Comparison of ENCODE assay signal across 22 cellular contexts in genomic region chr4:46254788-46255187, GRCh38.
A peak's percentile ranks its signal among the peaks of the same experiment; 100 is the strongest.
DNase-seq lines count a peak whose midpoint lies in the region; ATAC-seq and TF ChIP-seq lines count a peak whose summit lies in the region.
"Had no signal": no experiment of that assay in that cellular context is flagged by ENCODE, and none has a peak within 500 bp of the region (broad histone marks: within the 10 kb centered on the region; RNA-seq: fewer than 3 reads in every experiment).

No MANE protein-coding gene starts in this region.

- H3K27me3 Mint-ChIP-seq in activated CD4-positive, alpha-beta T cell treated with anti-CD3 and anti-CD28 coated beads, Interleukin-2, amount 10 ng/mL, durations not matched to agents 24 days and 14 days, result no peaks in the 10 kb centered on the region
- H3K27me3 Mint-ChIP-seq: CD4-positive, alpha-beta T cell had no signal

- no peak overlapping the region for H3K4me3 Mint-ChIP-seq in activated CD4-positive, alpha-beta T cell treated with anti-CD3 and anti-CD28 coated beads, Interleukin-2, amount 10 ng/mL, durations not matched to agents 24 days and 14 days
- H3K4me3 Mint-ChIP-seq: activated CD8-positive, alpha-beta T cell treated with anti-CD3 and anti-CD28 coated beads, Interleukin-2, amount 10 ng/mL, durations not matched to agents 7 days and 5 days; CD4-positive, alpha-beta T cell had no signal

- no peak overlapping the region for H3K4me3 ChIP-seq in epithelial cell of esophagus (ENCODE audit: low read length)
- H3K4me3 ChIP-seq: adrenal gland, PC-9, testis had no signal

- H3K36me3 Mint-ChIP-seq in activated CD4-positive, alpha-beta T cell treated with anti-CD3 and anti-CD28 coated beads, Interleukin-2, amount 10 ng/mL, durations not matched to agents 24 days and 14 days (ENCODE audit: low read depth), result no peaks in the 10 kb centered on the region

- peak; percentile 45 for DNase-seq in RKO (ENCODE audit: low spot score)
- DNase-seq in epithelial cell of esophagus (ENCODE audit: low read depth), result peak; percentile 1
- peak; percentile 53 for DNase-seq in renal cortical epithelial cell (ENCODE audit: low read depth)
- no peak for DNase-seq in NCI-H524 (lab: John Stamatoyannopoulos, UW)
- no peak for DNase-seq in activated CD4-positive, alpha-beta T cell treated with anti-CD3 and anti-CD28 coated beads, Interleukin-2, amount 10 ng/mL, durations not matched to agents 24 days and 14 days
- no peak for DNase-seq in activated naive CD4-positive, alpha-beta T cell (lab: John Stamatoyannopoulos, UW)
- DNase-seq: activated CD4-positive, CD25-positive, alpha-beta regulatory T cell treated with anti-CD3 and anti-CD28 coated beads, Interleukin-2, amount 50 U/mL, for 72 hours; activated CD8-positive, alpha-beta T cell treated with anti-CD3 and anti-CD28 coated beads, Interleukin-2, amount 10 ng/mL, durations not matched to agents 7 days and 5 days; activated gamma-delta T cell treated with Interleukin-2 at 50 U/mL for 16 hours; adrenal gland; caudate nucleus; CD4-positive, alpha-beta T cell; GF-D8; hippocampal formation; islet precursor cell; NCI-H187 treated with DMSO at 0.1 percent for 48 hours; PC-9; stimulated activated CD4-positive, alpha-beta T cell treated with anti-CD3 and anti-CD28 coated beads, Interleukin-2, amount 100 ng/mL, for 48 hours; stimulated activated naive CD4-positive, alpha-beta T cell; testis had no signal

- H3K27ac Mint-ChIP-seq in activated CD4-positive, alpha-beta T cell treated with anti-CD3 and anti-CD28 coated beads, Interleukin-2, amount 10 ng/mL, durations not matched to agents 24 days and 14 days, result no peak overlapping the region
- H3K27ac Mint-ChIP-seq: activated CD8-positive, alpha-beta T cell treated with anti-CD3 and anti-CD28 coated beads, Interleukin-2, amount 10 ng/mL, durations not matched to agents 7 days and 5 days; CD4-positive, alpha-beta T cell had no signal

- no peak for TF ChIP-seq CTCF in epithelial cell of esophagus (IDR thresholded peaks at IDR 0.05; ENCODE audit: insufficient read depth, low read depth, low read length, missing control alignments)

- ATAC-seq in HG03432 (IDR thresholded peaks at IDR 0.05; ENCODE audit: unreplicated experiment) (peak; percentile 49), GM19351 (IDR thresholded peaks at IDR 0.05; ENCODE audit: unreplicated experiment) (no peak)
- ATAC-seq: activated CD8-positive, alpha-beta T cell treated with anti-CD3 and anti-CD28 coated beads, Interleukin-2, amount 10 ng/mL, durations not matched to agents 7 days and 5 days had no signal

- no peaks in the 10 kb centered on the region for H3K9me3 Mint-ChIP-seq in activated CD4-positive, alpha-beta T cell treated with anti-CD3 and anti-CD28 coated beads, Interleukin-2, amount 10 ng/mL, durations not matched to agents 24 days and 14 days

- H3K4me1 Mint-ChIP-seq in activated CD4-positive, alpha-beta T cell treated with anti-CD3 and anti-CD28 coated beads, Interleukin-2, amount 10 ng/mL, durations not matched to agents 24 days and 14 days, result no peaks in the 10 kb centered on the region

- intact Hi-C loops in activated CD4-positive, alpha-beta T cell treated with anti-CD3 and anti-CD28 coated beads, Interleukin-2, amount 10 ng/mL, durations not matched to agents 24 days and 14 days (cut with micrococcal nuclease), result no loop called here

Comparison
In these comparisons a context has a peak if more than half of its experiments do, and no peak if none do; other contexts are left out.
1. DNase-seq: peak in RKO (single experiment), epithelial cell of esophagus (single experiment) and renal cortical epithelial cell (single experiment); none in NCI-H524 (0 of 2), activated CD4-positive, alpha-beta T cell treated with anti-CD3 and anti-CD28 coated beads, Interleukin-2, amount 10 ng/mL, durations not matched to agents 24 days and 14 days (single experiment) and activated naive CD4-positive, alpha-beta T cell (0 of 4).